In genomic region chr15:84631706-84632272, GRCh38 we compare ENCODE assay signal across 8 cellular contexts. TPM values are rescaled to one million over a fixed set of nuclear protein-coding genes. Genes with fewer than 3 reads are reported as not detected.
DNase-seq lines count a peak whose midpoint lies in the region; ATAC-seq and TF ChIP-seq lines count a peak whose summit lies in the region.

No MANE protein-coding gene starts in this region.

- no peak for TF ChIP-seq EP300 in upper lobe of left lung (IDR thresholded peaks at IDR 0.05)

- H3K9me3 ChIP-seq in right atrium auricular region (no peaks in the 10 kb centered on the region), upper lobe of left lung (no peaks in the 10 kb centered on the region)

- H3K36me3 ChIP-seq in right atrium auricular region (no peaks in the 10 kb centered on the region), upper lobe of left lung (peaks cover 0 to 6% (median 4%) of the 10 kb centered on the region in 4 donors)

- TF ChIP-seq CTCF in right atrium auricular region (IDR thresholded peaks at IDR 0.05) = no peak
- TF ChIP-seq CTCF in lower leg skin (IDR thresholded peaks at IDR 0.05) = no peak
- TF ChIP-seq CTCF in upper lobe of left lung (IDR thresholded peaks at IDR 0.05) = no peak

- H3K27ac ChIP-seq in right atrium auricular region (peak overlapping the region; percentile 93 to 95), adipose tissue (ENCODE audit: low read depth, low read length) (peak overlapping the region; percentile 22), upper lobe of left lung (peak overlapping the region; percentile 83 to 92 (median 87))

- DNase-seq in right atrium auricular region (ENCODE audit: low spot score) (no peak), Right ventricle myocardium superior (no peak), lower leg skin (ENCODE audit: low spot score in 2 of 2) (no peak), upper lobe of left lung (no peak)

- no peak for TF ChIP-seq POLR2A in lower leg skin (IDR thresholded peaks at IDR 0.05)
- TF ChIP-seq POLR2A in upper lobe of left lung (IDR thresholded peaks at IDR 0.05) = no peak

- H3K4me1 ChIP-seq in right atrium auricular region = peaks cover 0 to 28% of the 10 kb centered on the region in 2 donors
- H3K4me1 ChIP-seq in upper lobe of left lung = peaks cover 33 to 42% (median 39%) of the 10 kb centered on the region in 4 donors

- 32 to 42% (median 39%) methylated on average over 7 of the region's 7 CpGs for WGBS in adipose tissue, 3 donors
- WGBS in lower leg skin, 2 donors = 25 to 30% methylated on average over 7 of the region's 7 CpGs
- 37 to 42% methylated on average over 4 to 7 of the region's 7 CpGs for WGBS in upper lobe of left lung, 2 donors

- intact Hi-C loops in Right ventricle myocardium superior (cut with DNase I) (no loop called here), lower leg skin (cut with DNase I; ENCODE audit: low total_unique reads) (no loop called here)

- ATAC-seq in Right ventricle myocardium superior (ENCODE audit: poor library complexity) (no peak), upper lobe of left lung (ENCODE audit: low FRiP score in 2 of 2) (no peak), HG03095 (IDR thresholded peaks at IDR 0.05; ENCODE audit: unreplicated experiment) (no peak), HG02885 (IDR thresholded peaks at IDR 0.05; ENCODE audit: poor library complexity, unreplicated experiment) (no peak), GM19023 (IDR thresholded peaks at IDR 0.05; ENCODE audit: unreplicated experiment) (no peak)

- H3K27me3 ChIP-seq in right atrium auricular region (no peaks in the 10 kb centered on the region), upper lobe of left lung (no peaks in the 10 kb centered on the region)

- H3K4me3 ChIP-seq in right atrium auricular region (peak overlapping the region; percentile 57 to 64), lower leg skin (ENCODE audit: low read depth, poor library complexity, severe bottlenecking) (peak overlapping the region; percentile 26), upper lobe of left lung (peak overlapping the region; percentile 50 to 73 (median 64))

RNA-seq across cellular contexts. Expression of gene WDR73, which starts 22.3 kb away (rescaled TPM):
- total RNA-seq in right atrium auricular region (10 to 100 TPM in 1 of 2 donors, 1 to 10 TPM in 1; 5.3 to 12.0 TPM), Right ventricle myocardium superior (13.7 TPM), lower leg skin (10 to 100 TPM in 3 of 4 donors, 1 to 10 TPM in 1; 10.0 to 26.5 (median 18.9) TPM), upper lobe of left lung (100 to 1,000 TPM in 1 of 6 donors, 10 to 100 TPM in 5; 21.5 to 138 (median 35.8) TPM)
- polyA plus RNA-seq in adipose tissue = 10 to 100 TPM; 10.7 to 13.5 (median 10.9) TPM

RNA-seq across cellular contexts. Expression of gene NMB, which starts 26.2 kb away (rescaled TPM):
- total RNA-seq in right atrium auricular region (1 to 10 TPM; 1.0 to 6.3 TPM), Right ventricle myocardium superior (1.9 TPM), lower leg skin (1 to 10 TPM in 3 of 4 donors, under 1 TPM in 1; 0.88 to 5.7 (median 3.5) TPM), upper lobe of left lung (10 to 100 TPM in 1 of 6 donors, 1 to 10 TPM in 4, not detected in 1; 4.7 to 13.1 (median 5.7) TPM)
- polyA plus RNA-seq in adipose tissue = 100 to 1,000 TPM in 1 of 3 donors, 10 to 100 TPM in 2; 11.6 to 116 (median 62.3) TPM

RNA-seq across cellular contexts. Expression of gene ZSCAN2, which starts 31.0 kb away (rescaled TPM):
- 1 to 10 TPM; 4.9 to 5.6 TPM for total RNA-seq in right atrium auricular region
- total RNA-seq in Right ventricle myocardium superior = 6.2 TPM
- polyA plus RNA-seq in adipose tissue = 1 to 10 TPM; 1.8 to 9.9 (median 9.5) TPM
- total RNA-seq in lower leg skin = 10 to 100 TPM in 1 of 4 donors, 1 to 10 TPM in 3; 3.0 to 11.4 (median 6.7) TPM
- 10 to 100 TPM in 1 of 6 donors, 1 to 10 TPM in 5; 4.1 to 11.0 (median 5.9) TPM for total RNA-seq in upper lobe of left lung

Comparison
In these comparisons a context has a peak if more than half of its experiments do, and no peak if none do; other contexts are left out.
1. H3K27ac ChIP-seq: peak in every context shown above with its lines; median percentile 94 in right atrium auricular region; 87 in upper lobe of left lung; 22 in adipose tissue.